ENCODE assay signal across 19 cellular contexts in the genomic region with DNA sequence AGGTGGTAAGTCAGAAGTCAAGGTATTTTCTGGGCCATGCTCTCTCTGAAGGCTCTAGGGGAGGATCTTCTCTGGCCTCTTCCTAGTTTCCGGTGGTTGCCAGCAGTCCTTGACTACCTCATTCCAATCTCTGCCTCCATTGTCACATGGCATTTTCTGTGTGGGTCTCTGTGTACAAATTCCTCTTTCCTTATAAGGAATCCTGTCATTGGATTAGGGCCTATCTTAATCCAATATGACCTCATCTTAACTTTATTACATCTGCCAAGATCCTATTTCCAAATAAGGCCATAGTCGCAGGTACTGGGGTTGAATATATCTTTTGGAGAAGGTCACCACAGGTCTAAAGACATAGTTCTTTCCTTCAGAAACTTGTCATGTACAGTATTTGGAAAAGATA.
DNase-seq lines count a peak whose midpoint lies in the region; ATAC-seq, FAIRE-seq and TF ChIP-seq lines count a peak whose summit lies in the region.
"Had no signal": no experiment of that assay in that cellular context is flagged by ENCODE, and none has a peak within 500 bp of the region (broad histone marks: within the 10 kb centered on the region; RNA-seq: fewer than 3 reads in every experiment).

No MANE protein-coding gene starts in this region.

- no peak for TF ChIP-seq CTCF in natural killer cell (IDR thresholded peaks at IDR 0.05)

- H3K4me3 Mint-ChIP-seq in natural killer cell = no peak overlapping the region
- no peak overlapping the region for H3K4me3 Mint-ChIP-seq in natural killer cell treated with Interleukin-12 subunit alpha and Interleukin-12 subunit beta and Interleukin-15 and Interleukin-18, amount 100 ng/mL, for 72 hours
- no peak overlapping the region for H3K4me3 Mint-ChIP-seq in immature natural killer cell
- H3K4me3 Mint-ChIP-seq: CD8-positive, alpha-beta memory T cell; H9; IgD-negative memory B cell had no signal

- ATAC-seq in natural killer cell (no peak), left lobe of liver (peak; percentile 33), HG03439 (IDR thresholded peaks at IDR 0.05; ENCODE audit: unreplicated experiment) (no peak)
- ATAC-seq in natural killer cell treated with Interleukin-12 subunit alpha and Interleukin-12 subunit beta and Interleukin-15 and Interleukin-18, amount 100 ng/mL, for 72 hours = no peak

- H3K4me1 Mint-ChIP-seq in natural killer cell = peaks cover 6 to 24% of the 10 kb centered on the region in 2 donors
- peaks cover 6 to 23% of the 10 kb centered on the region in 2 donors for H3K4me1 Mint-ChIP-seq in natural killer cell treated with Interleukin-12 subunit alpha and Interleukin-12 subunit beta and Interleukin-15 and Interleukin-18, amount 100 ng/mL, for 72 hours (ENCODE audit: low read depth in 2 of 2)
- H3K4me1 Mint-ChIP-seq in immature natural killer cell = peaks cover 11 to 27% of the 10 kb centered on the region in 2 donors

- no peak for DNase-seq in natural killer cell
- DNase-seq in natural killer cell treated with Interleukin-12 subunit alpha and Interleukin-12 subunit beta and Interleukin-15 and Interleukin-18, amount 100 ng/mL, for 72 hours (ENCODE audit: low spot score) = no peak
- peak; percentile 94 for DNase-seq in NCI-H82 treated with DMSO at 0.1 percent for 48 hours (lab: John Stamatoyannopoulos, UW; ENCODE audit: unreplicated experiment)
- DNase-seq in left lobe of liver (ENCODE audit: low spot score) = no peak
- DNase-seq in immature natural killer cell = no peak
- no peak for DNase-seq in RCC 7860 (ENCODE audit: low spot score)
- DNase-seq: ACHN; C1 segment of cervical spinal cord; CD8-positive, alpha-beta memory T cell; H9; Kasumi-1; NCI-H1092 treated with DMSO at 0.1 percent for 48 hours; NCI-H146; NCI-H2081 treated with DMSO at 0.1 percent for 48 hours; RPMI8226; SHP77 treated with DMSO at 0.1 percent for 48 hours had no signal

- H3K27me3 Mint-ChIP-seq in natural killer cell (ENCODE audit: low read depth in 2 of 2) (no peaks in the 10 kb centered on the region), immature natural killer cell (ENCODE audit: low read depth in 3 of 3) (peaks cover 0 to 2% (median 2%) of the 10 kb centered on the region in 3 donors)
- no peaks in the 10 kb centered on the region for H3K27me3 Mint-ChIP-seq in natural killer cell treated with Interleukin-12 subunit alpha and Interleukin-12 subunit beta and Interleukin-15 and Interleukin-18, amount 100 ng/mL, for 72 hours
- H3K27me3 Mint-ChIP-seq: CD8-positive, alpha-beta memory T cell had no signal

- H3K27ac Mint-ChIP-seq in natural killer cell = peak overlapping the region; percentile 13 to 16
- H3K27ac Mint-ChIP-seq in natural killer cell treated with Interleukin-12 subunit alpha and Interleukin-12 subunit beta and Interleukin-15 and Interleukin-18, amount 100 ng/mL, for 72 hours = peak overlapping the region in 1 of 2 donors; percentile 27
- peak overlapping the region in 1 of 6 donors; percentile 43 for H3K27ac Mint-ChIP-seq in immature natural killer cell
- H3K27ac Mint-ChIP-seq: H9, IgD-negative memory B cell had no signal

- no peaks in the 10 kb centered on the region for H3K9me3 Mint-ChIP-seq in natural killer cell
- H3K9me3 Mint-ChIP-seq in natural killer cell treated with Interleukin-12 subunit alpha and Interleukin-12 subunit beta and Interleukin-15 and Interleukin-18, amount 100 ng/mL, for 72 hours = no peaks in the 10 kb centered on the region
- no peaks in the 10 kb centered on the region for H3K9me3 Mint-ChIP-seq in immature natural killer cell
- H3K9me3 Mint-ChIP-seq: CD8-positive, alpha-beta memory T cell; H9; IgD-negative memory B cell had no signal

- H3K36me3 Mint-ChIP-seq in natural killer cell (no peaks in the 10 kb centered on the region), immature natural killer cell (no peaks in the 10 kb centered on the region)
- no peaks in the 10 kb centered on the region for H3K36me3 Mint-ChIP-seq in natural killer cell treated with Interleukin-12 subunit alpha and Interleukin-12 subunit beta and Interleukin-15 and Interleukin-18, amount 100 ng/mL, for 72 hours

- intact Hi-C loops in natural killer cell (cut with micrococcal nuclease) = no loop called here

- no peak for FAIRE-seq in RCC 7860 (lab: Jason Lieb, UNC)
- FAIRE-seq: G401.6 had no signal
